1 cellular context compared by ENCODE assay signal in genomic region chr17:1180434-1180742, GRCh38.
TF ChIP-seq lines count a peak whose summit lies in the region.

No MANE protein-coding gene starts in this region.

TF ChIP-seq in GM23338, 12 proteins besides CTCF, POLR2A, EP300 and RAD21 (continued from another document):
- TF ChIP-seq REST (IDR thresholded peaks at IDR 0.05; ENCODE audit: unreplicated experiment) (no peak), NANOG (IDR thresholded peaks at IDR 0.05; ENCODE audit: borderline replicate concordance) (no peak), JUNB (IDR thresholded peaks at IDR 0.05; ENCODE audit: unreplicated experiment) (no peak), EZH2phosphoT487 (IDR thresholded peaks at IDR 0.05; ENCODE audit: unreplicated experiment) (no peak), POLR2AphosphoS5 (IDR thresholded peaks at IDR 0.05; ENCODE audit: low read depth) (no peak), ZNF331 (CRISPR knock-in tag; IDR thresholded peaks at IDR 0.05; ENCODE audit: low read depth) (no peak)
